ENCODE assay signal across 10 cellular contexts in genomic region chr22:50299724-50300619, GRCh38. TPM values are rescaled to one million over a fixed set of nuclear protein-coding genes. Genes with fewer than 3 reads are reported as not detected.
DNase-seq lines count a peak whose midpoint lies in the region; ATAC-seq, FAIRE-seq and TF ChIP-seq lines count a peak whose summit lies in the region.
"Had no signal": no experiment of that assay in that cellular context is flagged by ENCODE, and none has a peak within 500 bp of the region (broad histone marks: within the 10 kb centered on the region; RNA-seq: fewer than 3 reads in every experiment).

No MANE protein-coding gene starts in this region.

- H3K18ac ChIP-seq in H9 (ENCODE audit: insufficient read length, low read depth, low read length), result peak overlapping the region; percentile 35

- no peaks in the 10 kb centered on the region for H3K9me3 ChIP-seq in H9 (ENCODE audit: control insufficient read depth, low read depth, low read length)
- H3K9me3 ChIP-seq in kidney (ENCODE audit: control insufficient read depth in 1 of 2, low read length in 2 of 2), result no peaks in the 10 kb centered on the region
- H3K9me3 ChIP-seq in smooth muscle cell (replicated peaks; ENCODE audit: low read depth), result no peaks in the 10 kb centered on the region
- no peaks in the 10 kb centered on the region for H3K9me3 ChIP-seq in Karpas-422 (ENCODE audit: low read length)

- H3K4me3 Mint-ChIP-seq in H9, result peak overlapping the region; percentile 54 to 71; a peak in 3 of 5 replicates

- H3K36me3 ChIP-seq in bronchial epithelial cell (ENCODE audit: control insufficient read depth, insufficient read depth, low read length) (peaks cover 28% of the 10 kb centered on the region), kidney (ENCODE audit: control insufficient read depth in 1 of 2, insufficient read depth in 2 of 2, low read length in 2 of 2) (no peaks in the 10 kb centered on the region), smooth muscle cell (ENCODE audit: low read depth) (no peaks in the 10 kb centered on the region), Karpas-422 (ENCODE audit: insufficient read depth, low read length) (no peaks in the 10 kb centered on the region)

- H3K9ac ChIP-seq in H9 (ENCODE audit: extremely low read depth, insufficient read length, low read length) (no peak overlapping the region), kidney (ENCODE audit: low read length in 2 of 2) (no peak overlapping the region), smooth muscle cell (ENCODE audit: low read depth) (peak overlapping the region; percentile 28), Karpas-422 (ENCODE audit: low read length) (no peak overlapping the region)

- no peaks in the 10 kb centered on the region for H3K9me3 Mint-ChIP-seq in H9

- no peak overlapping the region for H4K5ac ChIP-seq in H9 (ENCODE audit: insufficient read length, low read depth, low read length)

- no peak overlapping the region for H2BK120ac ChIP-seq in H9 (ENCODE audit: low read depth, low read length, poor library complexity, severe bottlenecking)

- no peaks in the 10 kb centered on the region for H4K20me1 ChIP-seq in H9 (ENCODE audit: control insufficient read depth, insufficient read depth, insufficient read length)
- peaks cover 99% of the 10 kb centered on the region for H4K20me1 ChIP-seq in smooth muscle cell (ENCODE audit: low read depth)
- H4K20me1 ChIP-seq in Karpas-422 (ENCODE audit: insufficient read depth, low read depth, low read length), result peaks cover 16% of the 10 kb centered on the region; the same call in 1 of the 2 replicates

- no peaks in the 10 kb centered on the region for H3K9me2 ChIP-seq in Karpas-422 (replicated peaks; ENCODE audit: insufficient read depth, low read length)

- no peak overlapping the region for H3T11ph ChIP-seq in H9 (ENCODE audit: low read length)

- WGBS in H9 (ENCODE audit: extremely low coverage, insufficient read length, low lambda C conversion rate), result no CpG with 5 or more reads among the region's 99 CpGs
- WGBS in smooth muscle cell (ENCODE audit: low lambda C conversion rate), result 5% methylated on average over 67 of the region's 99 CpGs

- H3K27me3 ChIP-seq in H9 (ENCODE audit: insufficient read depth, low read length) (no peaks in the 10 kb centered on the region), bronchial epithelial cell (ENCODE audit: control insufficient read depth, insufficient read depth, low read length) (no peaks in the 10 kb centered on the region), smooth muscle cell (ENCODE audit: low read depth) (no peaks in the 10 kb centered on the region), Karpas-422 (ENCODE audit: low read length) (no peaks in the 10 kb centered on the region)

- no peak overlapping the region for H3K56ac ChIP-seq in H9 (ENCODE audit: insufficient read length, low read depth, low read length)

- no peak overlapping the region for H3K4ac ChIP-seq in H9 (ENCODE audit: low read depth, low read length)

- peaks cover 24% of the 10 kb centered on the region for H3F3A ChIP-seq in smooth muscle cell (ENCODE audit: low read depth)

- no peaks in the 10 kb centered on the region for H3K79me2 ChIP-seq in H9 (ENCODE audit: insufficient read depth, low read length)
- peaks cover 100% of the 10 kb centered on the region for H3K79me2 ChIP-seq in smooth muscle cell (ENCODE audit: low read depth)
- H3K79me2 ChIP-seq in Karpas-422 (ENCODE audit: low read length), result no peaks in the 10 kb centered on the region

- H3K14ac ChIP-seq in H9 (ENCODE audit: insufficient read depth, low read length), result no peak overlapping the region; the same call in 1 of the 2 replicates

- H3K27ac Mint-ChIP-seq in H9, result no peak overlapping the region

- FAIRE-seq in bronchial epithelial cell (lab: Jason Lieb, UNC) (no peak), kidney (lab: Jason Lieb, UNC) (no peak)

- H3K23ac ChIP-seq in H9 (ENCODE audit: insufficient read length, low read depth, low read length), result no peak overlapping the region

- no peak overlapping the region for H2AFZ ChIP-seq in H9 (ENCODE audit: low read length)
- no peak overlapping the region for H2AFZ ChIP-seq in smooth muscle cell (ENCODE audit: low read depth)
- no peak overlapping the region for H2AFZ ChIP-seq in Karpas-422 (ENCODE audit: low read length)

- peaks cover 6% of the 10 kb centered on the region for H3K23me2 ChIP-seq in H9 (ENCODE audit: insufficient read length, low read depth, low read length, poor library complexity, severe bottlenecking)

- no peak overlapping the region for H2BK5ac ChIP-seq in H9 (ENCODE audit: insufficient read length, low read length)

- H2BK12ac ChIP-seq in H9 (ENCODE audit: insufficient read length, low read depth, low read length), result no peak overlapping the region

- peak; percentile 91 for DNase-seq in H9
- no peak for DNase-seq in bronchial epithelial cell (ENCODE audit: low read depth)
- no peak for DNase-seq in kidney
- no peak for DNase-seq in smooth muscle cell (lab: John Stamatoyannopoulos, UW; ENCODE audit: unreplicated experiment)
- no peak for DNase-seq in Karpas-422
- no peak for DNase-seq in NCI-H1105 treated with DMSO at 0.1 percent for 48 hours (lab: John Stamatoyannopoulos, UW)
- DNase-seq in dermis blood vessel endothelial cell, result no peak
- DNase-seq: NCI-H446 treated with DMSO at 0.1 percent for 48 hours; stimulated activated CD4-positive, alpha-beta T cell treated with anti-CD3 and anti-CD28 coated beads, Interleukin-2, amount 100 ng/mL, for 48 hours had no signal

- ATAC-seq in HG03354 (IDR thresholded peaks at IDR 0.05; ENCODE audit: poor library complexity, severe bottlenecking, unreplicated experiment), result no peak

- no peak overlapping the region for H4K8ac ChIP-seq in H9 (replicated peaks; ENCODE audit: insufficient read length, low read depth, low read length)

- H4K91ac ChIP-seq in H9 (ENCODE audit: insufficient read length, low read depth, low read length), result no peak overlapping the region

- H3K27ac ChIP-seq in H9 (ENCODE audit: insufficient read length, low read depth, low read length) (no peak overlapping the region), kidney (ENCODE audit: low read depth in 2 of 2, low read length in 2 of 2) (peak overlapping the region; percentile 47 to 67), smooth muscle cell (ENCODE audit: low read depth) (peak overlapping the region; percentile 72), Karpas-422 (ENCODE audit: low read length) (no peak overlapping the region)

- no peaks in the 10 kb centered on the region for H3K79me1 ChIP-seq in H9 (ENCODE audit: insufficient read depth, low read depth, low read length, poor library complexity, severe bottlenecking)

- TF ChIP-seq CTCF in H9 (conservative IDR thresholded peaks at IDR 0.05), result 0 out of 3 replicates have a peak, but pooled peaks have one; percentile 11
- TF ChIP-seq CTCF in bronchial epithelial cell (IDR thresholded peaks at IDR 0.05; ENCODE audit: insufficient read depth, low read length, severe bottlenecking), result no peak
- TF ChIP-seq CTCF in kidney (IDR thresholded peaks at IDR 0.05; ENCODE audit: borderline replicate concordance, extremely low read depth, insufficient read depth), result no peak
- no peak for TF ChIP-seq CTCF in smooth muscle cell (IDR thresholded peaks at IDR 0.05; ENCODE audit: borderline replicate concordance, insufficient read depth, poor library complexity, severe bottlenecking)

- no peak overlapping the region for H2BK15ac ChIP-seq in H9 (ENCODE audit: low read depth, low read length)

- H3K27me3 Mint-ChIP-seq in H9 (ENCODE audit: low read depth), result peaks cover 1% of the 10 kb centered on the region; the same call in 1 of the 2 replicates

- H3K36me3 Mint-ChIP-seq in H9 (ENCODE audit: insufficient read depth in 1 of 3, low read depth in 3 of 3), result no peaks in the 10 kb centered on the region

- H3K4me3 ChIP-seq in bronchial epithelial cell (ENCODE audit: low read depth, low read length), result peak overlapping the region; percentile 24
- H3K4me3 ChIP-seq in kidney (ENCODE audit: low read length in 2 of 2), result peak overlapping the region in 1 of 2 donors; percentile 32
- H3K4me3 ChIP-seq in smooth muscle cell, result peak overlapping the region; percentile 46
- no peak overlapping the region for H3K4me3 ChIP-seq in Karpas-422 (ENCODE audit: low read length)

- no peak overlapping the region for H2BK20ac ChIP-seq in H9 (ENCODE audit: low read depth, low read length, poor library complexity, severe bottlenecking)

- H2AK5ac ChIP-seq in H9 (ENCODE audit: insufficient read length, low read length), result no peak overlapping the region

- no peaks in the 10 kb centered on the region for H3K4me1 ChIP-seq in H9 (ENCODE audit: insufficient read depth, low read length)
- peaks cover 55 to 83% of the 10 kb centered on the region in 2 donors for H3K4me1 ChIP-seq in kidney (ENCODE audit: control insufficient read depth in 1 of 2, insufficient read depth in 1 of 2, low read depth in 1 of 2, low read length in 2 of 2)
- H3K4me1 ChIP-seq in smooth muscle cell (ENCODE audit: low read depth), result peaks cover 48% of the 10 kb centered on the region
- peaks cover 37% of the 10 kb centered on the region for H3K4me1 ChIP-seq in Karpas-422 (ENCODE audit: low read length)

- intact Hi-C loops in kidney (cut with DNase I), result no loop called here

- H3K4me1 Mint-ChIP-seq in H9, result peaks cover 13 to 34% of the 10 kb centered on the region in 2 experiments

- H3K4me2 ChIP-seq in H9 (ENCODE audit: insufficient read depth, insufficient read length, low read length) (peak overlapping the region; percentile 38), smooth muscle cell (peak overlapping the region; percentile 91), Karpas-422 (ENCODE audit: low read depth, low read length, poor library complexity, severe bottlenecking) (no peak overlapping the region)

RNA-seq across cellular contexts. Expression of gene PLXNB2, which starts 7.5 kb away (rescaled TPM):
- 84.4 and 87.6 TPM in 2 replicates for total RNA-seq in H9 (2021)
- 138 and 176 TPM in 2 replicates for total RNA-seq in bronchial epithelial cell
- 383 TPM for total RNA-seq in kidney
- polyA plus RNA-seq in kidney (ENCODE audit: insufficient read depth, low read depth, low replicate concordance), result 128 TPM
- 183 and 195 TPM in 2 replicates for total RNA-seq in smooth muscle cell
- 210 and 249 TPM in 2 replicates for polyA plus RNA-seq in smooth muscle cell
- 2.6 and 7.8 TPM in 2 replicates for total RNA-seq in Karpas-422 (2014; rRNA removed; shearing (Covaris generic); ENCODE audit: low replicate concordance)
- total RNA-seq in dermis blood vessel endothelial cell, result 96.1 and 135 TPM in 2 replicates

RNA-seq across cellular contexts. Expression of gene DENND6B, which starts 26.8 kb away (rescaled TPM):
- total RNA-seq in H9 (2021) (1.0 and 1.5 TPM in 2 replicates), bronchial epithelial cell (1.1 and 1.8 TPM in 2 replicates), kidney (16.7 TPM), smooth muscle cell (2.4 and 3.1 TPM in 2 replicates), dermis blood vessel endothelial cell (1.3 and 3.6 TPM in 2 replicates)
- polyA plus RNA-seq in kidney (ENCODE audit: insufficient read depth, low read depth, low replicate concordance) (14.5 TPM), smooth muscle cell (7.8 and 10.1 TPM in 2 replicates)
- total RNA-seq in Karpas-422 (2014; rRNA removed; shearing (Covaris generic); ENCODE audit: low replicate concordance), result 0.90 and 2.7 TPM in 2 replicates

RNA-seq across cellular contexts. Expression of gene MAPK11, which starts 29.8 kb away (rescaled TPM):
- total RNA-seq in H9 (2021), result 1.5 and 2.1 TPM in 2 replicates
- 3.4 and 9.0 TPM in 2 replicates for total RNA-seq in bronchial epithelial cell
- 18.3 TPM for total RNA-seq in kidney
- polyA plus RNA-seq in kidney (ENCODE audit: insufficient read depth, low read depth, low replicate concordance), result 11.4 TPM
- total RNA-seq in smooth muscle cell, result 2.8 and 4.2 TPM in 2 replicates
- 0.65 and 1.4 TPM in 2 replicates for polyA plus RNA-seq in smooth muscle cell
- 6.4 and 15.8 TPM in 2 replicates for total RNA-seq in Karpas-422 (2014; rRNA removed; shearing (Covaris generic); ENCODE audit: low replicate concordance)
- total RNA-seq in dermis blood vessel endothelial cell, result 21.4 and 41.7 TPM in 2 replicates

RNA-seq across cellular contexts. Expression of gene MAPK12, which starts 38.5 kb away (rescaled TPM):
- total RNA-seq in H9 (2021) (31.3 and 32.3 TPM in 2 replicates), bronchial epithelial cell (12.4 and 14.1 TPM in 2 replicates), kidney (15.9 TPM), smooth muscle cell (9.5 and 14.9 TPM in 2 replicates), dermis blood vessel endothelial cell (73.4 and 118 TPM in 2 replicates)
- polyA plus RNA-seq in kidney (ENCODE audit: insufficient read depth, low read depth, low replicate concordance) (13.4 TPM), smooth muscle cell (26.2 and 27.8 TPM in 2 replicates)
- total RNA-seq in Karpas-422 (2014; rRNA removed; shearing (Covaris generic); ENCODE audit: low replicate concordance), result 45.4 and 110 TPM in 2 replicates

RNA-seq across cellular contexts. Expression of gene PPP6R2, which starts 43.2 kb away (rescaled TPM):
- 41.2 and 42.6 TPM in 2 replicates for total RNA-seq in H9 (2021)
- total RNA-seq in bronchial epithelial cell, result 50.5 and 57.5 TPM in 2 replicates
- total RNA-seq in kidney, result 53.8 TPM
- 39.4 TPM for polyA plus RNA-seq in kidney (ENCODE audit: insufficient read depth, low read depth, low replicate concordance)
- 24.6 and 30.7 TPM in 2 replicates for total RNA-seq in smooth muscle cell
- polyA plus RNA-seq in smooth muscle cell, result 31.6 and 36.3 TPM in 2 replicates
- total RNA-seq in Karpas-422 (2014; rRNA removed; shearing (Covaris generic); ENCODE audit: low replicate concordance), result 32.9 and 78.0 TPM in 2 replicates
- 67.0 and 82.9 TPM in 2 replicates for total RNA-seq in dermis blood vessel endothelial cell

Comparison
In these comparisons a context has a peak if more than half of its experiments do, and no peak if none do; other contexts are left out.
1. H3K27ac ChIP-seq: peak in kidney (2 of 2) and smooth muscle cell (single experiment); none in H9 (single experiment) and Karpas-422 (single experiment).